Comparison of ENCODE assay signal across 15 cellular contexts in the genomic region with DNA sequence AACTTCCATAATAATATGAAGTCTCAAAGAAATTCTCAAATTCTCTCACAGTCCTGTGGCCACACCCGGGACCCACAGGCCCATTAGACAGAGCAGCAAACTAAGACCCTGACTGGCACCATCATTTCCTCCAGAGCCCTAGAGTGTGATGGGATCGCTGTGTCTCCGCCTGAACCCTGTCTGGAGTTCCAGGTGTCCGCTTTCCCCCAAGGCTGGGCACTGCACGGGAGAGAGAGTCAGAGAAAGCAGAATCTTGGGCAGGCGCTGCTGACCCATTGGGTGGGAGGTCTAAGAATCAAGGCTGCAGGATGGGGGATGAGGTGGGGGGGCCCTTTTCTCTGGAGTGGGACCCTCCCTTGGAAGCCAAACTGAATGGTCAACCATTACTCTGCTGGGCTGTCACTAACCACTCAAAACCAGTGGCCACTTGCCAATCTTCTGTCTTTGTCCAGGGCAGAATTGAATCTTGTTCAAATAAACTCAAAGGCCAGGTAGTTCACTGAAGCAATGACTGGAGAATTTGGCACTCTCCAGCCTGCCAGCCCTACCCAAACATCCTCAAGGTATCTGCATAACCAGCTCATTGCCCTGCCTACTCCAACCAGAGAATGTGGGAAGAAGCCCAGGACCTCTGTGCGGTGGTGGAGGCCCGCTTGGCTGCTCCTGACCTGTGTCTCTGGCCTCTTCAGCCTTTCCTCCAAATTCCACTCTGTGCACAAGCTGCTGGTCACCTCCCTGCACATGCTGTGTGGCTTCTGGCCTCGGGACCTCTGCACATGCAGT.
DNase-seq lines count a peak whose midpoint lies in the region; ATAC-seq and TF ChIP-seq lines count a peak whose summit lies in the region.
"Had no signal": no experiment of that assay in that cellular context is flagged by ENCODE, and none has a peak within 500 bp of the region (broad histone marks: within the 10 kb centered on the region; RNA-seq: fewer than 3 reads in every experiment).

No MANE protein-coding gene starts in this region.

- no peaks in the 10 kb centered on the region for H3K27me3 Mint-ChIP-seq in chondrocyte (ENCODE audit: low read depth)

- H3K9me3 ChIP-seq in mucosa of descending colon = no peaks in the 10 kb centered on the region
- no peaks in the 10 kb centered on the region for H3K9me3 ChIP-seq in upper lobe of left lung
- H3K9me3 ChIP-seq: SJSA1, transverse colon had no signal

- H3K4me3 Mint-ChIP-seq in chondrocyte (ENCODE audit: unreplicated experiment) = no peak overlapping the region
- H3K4me3 Mint-ChIP-seq: T-helper 2 cell treated with Interferon-gamma antibody and Interleukin-4, amounts not matched to agents 5 μg/mL and 100 μg/mL, for 36 hours had no signal

- no peaks in the 10 kb centered on the region for H3K27me3 ChIP-seq in upper lobe of left lung
- H3K27me3 ChIP-seq: cardiac muscle cell, SJSA1, transverse colon had no signal

- peaks cover 13% of the 10 kb centered on the region for H3K4me1 ChIP-seq in mucosa of descending colon (ENCODE audit: low read depth)
- H3K4me1 ChIP-seq in upper lobe of left lung = peaks cover 18 to 25% (median 18%) of the 10 kb centered on the region in 4 donors

- no peak overlapping the region for H3K27ac Mint-ChIP-seq in chondrocyte (ENCODE audit: unreplicated experiment)
- H3K27ac Mint-ChIP-seq: T-helper 2 cell treated with Interferon-gamma antibody and Interleukin-4, amounts not matched to agents 5 μg/mL and 100 μg/mL, for 36 hours had no signal

- TF ChIP-seq POLR2A in upper lobe of left lung (IDR thresholded peaks at IDR 0.05) (peak in 1 of 4 donors; percentile 28), erythroblast (IDR thresholded peaks at IDR 0.05; ENCODE audit: low read length) (no peak)

- 80 to 85% methylated on average over 9 of the region's 9 CpGs for WGBS in upper lobe of left lung, 2 donors

- TF ChIP-seq CTCF in chondrocyte (IDR thresholded peaks at IDR 0.05) (no peak), mucosa of descending colon (IDR thresholded peaks at IDR 0.05) (no peak), upper lobe of left lung (IDR thresholded peaks at IDR 0.05) (no peak)

- peaks cover 15% of the 10 kb centered on the region for H3K4me1 Mint-ChIP-seq in chondrocyte (ENCODE audit: low read depth)

- H3K4me3 ChIP-seq in mucosa of descending colon (no peak overlapping the region), upper lobe of left lung (no peak overlapping the region)
- H3K4me3 ChIP-seq: cardiac muscle cell, SJSA1, transverse colon had no signal

- intact Hi-C loops in mucosa of descending colon (cut with DNase I, micrococcal nuclease) = no loop called here

- ATAC-seq in mucosa of descending colon (peak; percentile 58), upper lobe of left lung (ENCODE audit: low FRiP score in 2 of 2) (peak; percentile 26 to 84), HG03039 (IDR thresholded peaks at IDR 0.05; ENCODE audit: unreplicated experiment) (no peak)

- H3K36me3 ChIP-seq in mucosa of descending colon (ENCODE audit: low read depth) (no peaks in the 10 kb centered on the region), upper lobe of left lung (no peaks in the 10 kb centered on the region)
- H3K36me3 ChIP-seq: cardiac muscle cell, SJSA1, transverse colon had no signal

- H3K36me3 Mint-ChIP-seq in chondrocyte (ENCODE audit: low read depth) = no peaks in the 10 kb centered on the region

- peak overlapping the region in 2 of 4 donors; percentile 45 to 71 for H3K27ac ChIP-seq in upper lobe of left lung
- H3K27ac ChIP-seq: cardiac muscle cell, SJSA1, transverse colon had no signal

- H3K9me3 Mint-ChIP-seq in chondrocyte (ENCODE audit: low read depth) = no peaks in the 10 kb centered on the region

- TF ChIP-seq EP300 in upper lobe of left lung (IDR thresholded peaks at IDR 0.05) = no peak

- peak; percentile 37 for DNase-seq in SIG-M5 treated with dmso at 0.1 percent for 504 hours (lab: John Stamatoyannopoulos, UW; ENCODE audit: unreplicated experiment)
- DNase-seq in SIG-M5 (lab: John Stamatoyannopoulos, UW) = no peak
- DNase-seq in chondrocyte (ENCODE audit: low spot score) = peak; percentile 37
- no peak for DNase-seq in mucosa of descending colon
- DNase-seq in upper lobe of left lung = peak in 1 of 2 donors; percentile 79
- no peak for DNase-seq in stimulated activated CD4-positive, alpha-beta T cell treated with anti-CD3 and anti-CD28 coated beads, Interleukin-15, amount 100 ng/mL, for 24 hours
- DNase-seq in erythroblast (lab: John Stamatoyannopoulos, UW) = no peak
- DNase-seq: head of caudate nucleus, NCI-H1436 treated with DMSO at 0.1 percent for 48 hours, NCI-H446, transverse colon had no signal

Comparison
In these comparisons a context has a peak if more than half of its experiments do, and no peak if none do; other contexts are left out.
1. DNase-seq: peak in SIG-M5 treated with dmso at 0.1 percent for 504 hours (single experiment) and chondrocyte (single experiment); none in SIG-M5 (single experiment), mucosa of descending colon (0 of 3), stimulated activated CD4-positive, alpha-beta T cell treated with anti-CD3 and anti-CD28 coated beads, Interleukin-15, amount 100 ng/mL, for 24 hours (single experiment) and erythroblast (0 of 2).